In genomic region chr3:149198611-149199010, GRCh38 we compare ENCODE assay signal across 15 cellular contexts. TPM values are rescaled to one million over a fixed set of nuclear protein-coding genes. Genes with fewer than 3 reads are reported as not detected.
DNase-seq lines count a peak whose midpoint lies in the region; TF ChIP-seq lines count a peak whose summit lies in the region.
"Had no signal": no experiment of that assay in that cellular context is flagged by ENCODE, and none has a peak within 500 bp of the region (broad histone marks: within the 10 kb centered on the region; RNA-seq: fewer than 3 reads in every experiment).

No MANE protein-coding gene starts in this region.

- peak; percentile 67 for DNase-seq in EH (ENCODE audit: low read depth)
- peak; percentile 20 for DNase-seq in astrocyte of the spinal cord (ENCODE audit: low read depth, low spot score)
- peak; percentile 43 for DNase-seq in left kidney (ENCODE audit: low read depth, low spot score)
- no peak for DNase-seq in inferior parietal cortex (ENCODE audit: extremely low spot score)
- no peak for DNase-seq in erythroblast (lab: John Stamatoyannopoulos, UW)
- DNase-seq in HUDEP-2 (lab: John Stamatoyannopoulos, UW; ENCODE audit: unreplicated experiment in 76 of 76), result no peak
- DNase-seq in endothelial cell (ENCODE audit: low spot score), result no peak
- DNase-seq: activated CD4-positive, CD25-positive, alpha-beta regulatory T cell; cerebellar nuclear complex; hippocampal formation; mesenchymal stem cell; PC-3 had no signal

- in situ Hi-C loops in astrocyte of the spinal cord (cut with HindIII; ENCODE audit: low sequenced_read_pairs), result no loop called here

- no peak for TF ChIP-seq POLR2A in erythroblast (IDR thresholded peaks at IDR 0.05; ENCODE audit: low read length)

- H3K27me3 Mint-ChIP-seq in endothelial cell (ENCODE audit: unreplicated experiment), result no peaks in the 10 kb centered on the region

- H3K4me3 ChIP-seq in HUES48 (ENCODE audit: low read depth, low read length), result peak overlapping the region; percentile 52
- no peak overlapping the region for H3K4me3 ChIP-seq in astrocyte of the spinal cord (ENCODE audit: low read depth, low read length)
- H3K4me3 ChIP-seq: suprapubic skin had no signal

- no peaks in the 10 kb centered on the region for H3K27me3 ChIP-seq in HUES48 (ENCODE audit: control insufficient read depth, insufficient read depth, low read length)
- H3K27me3 ChIP-seq: suprapubic skin had no signal

- peaks cover 42% of the 10 kb centered on the region for H3K4me1 ChIP-seq in HUES48 (ENCODE audit: control insufficient read depth, insufficient read depth, low read length)

- no peaks in the 10 kb centered on the region for H3K36me3 ChIP-seq in HUES48 (ENCODE audit: control insufficient read depth, insufficient read depth, low read length)
- H3K36me3 ChIP-seq: suprapubic skin had no signal

- no peaks in the 10 kb centered on the region for H3K36me3 Mint-ChIP-seq in endothelial cell (ENCODE audit: low read depth, unreplicated experiment)

- peak overlapping the region; percentile 99 for H3K27ac ChIP-seq in HUES48 (ENCODE audit: low read depth, low read length)
- H3K27ac ChIP-seq: suprapubic skin had no signal

- H3K4me3 Mint-ChIP-seq in endothelial cell (ENCODE audit: unreplicated experiment), result no peak overlapping the region

- H3K9me3 Mint-ChIP-seq in endothelial cell (ENCODE audit: unreplicated experiment), result no peaks in the 10 kb centered on the region

- H3K27ac Mint-ChIP-seq in endothelial cell (ENCODE audit: unreplicated experiment), result no peak overlapping the region

- H3K9me3 ChIP-seq in HUES48 (ENCODE audit: control insufficient read depth, insufficient read depth, low read length), result no peaks in the 10 kb centered on the region
- H3K9me3 ChIP-seq: suprapubic skin had no signal

- H3K9ac ChIP-seq in HUES48 (ENCODE audit: low read depth, low read length), result peak overlapping the region; percentile 79

- peaks cover 11% of the 10 kb centered on the region for H3K4me1 Mint-ChIP-seq in endothelial cell (ENCODE audit: unreplicated experiment)

- no peak for TF ChIP-seq CTCF in astrocyte of the spinal cord (IDR thresholded peaks at IDR 0.05; ENCODE audit: low read depth, low read length)
- TF ChIP-seq CTCF in endothelial cell (IDR thresholded peaks at IDR 0.05; ENCODE audit: unreplicated experiment), result no peak

RNA-seq across cellular contexts. Expression of gene CP, which starts 23.0 kb away (rescaled TPM):
- 0.44 TPM for total RNA-seq in endothelial cell (ENCODE audit: unreplicated experiment)
- total RNA-seq: epithelial cell of proximal tubule had no signal

Comparison
In these comparisons a context has a peak if more than half of its experiments do, and no peak if none do; other contexts are left out.
1. DNase-seq: peak in EH (single experiment), astrocyte of the spinal cord (single experiment) and left kidney (single experiment); none in inferior parietal cortex (single experiment), erythroblast (0 of 2), HUDEP-2 (0 of 76) and endothelial cell (single experiment).